Comparison of ENCODE assay signal across 23 cellular contexts in genomic region chr1:58165073-58165472, GRCh38.
DNase-seq lines count a peak whose midpoint lies in the region; ATAC-seq, FAIRE-seq and TF ChIP-seq lines count a peak whose summit lies in the region.
"Had no signal": no experiment of that assay in that cellular context is flagged by ENCODE, and none has a peak within 500 bp of the region (broad histone marks: within the 10 kb centered on the region; RNA-seq: fewer than 3 reads in every experiment).

No MANE protein-coding gene starts in this region.

- H3K4me3 ChIP-seq in GM12865 (ENCODE audit: low read depth, low read length) (no peak overlapping the region), H1 (ENCODE audit: extremely low read depth in 1 of 4, insufficient read depth in 2 of 4, low read depth in 3 of 4, low read length in 4 of 4) (no peak overlapping the region), pancreas (no peak overlapping the region)
- H3K4me3 ChIP-seq: K562, lung, Peyer's patch, sigmoid colon, SJSA1 had no signal

- no peak for TF ChIP-seq POLR2A in H1 (IDR thresholded peaks at IDR 0.05; ENCODE audit: control extremely low read depth in 1 of 2, low read depth in 2 of 2, low read length in 2 of 2)

- H3K9me3 ChIP-seq in H1 (ENCODE audit: insufficient read depth in 2 of 2, low read depth in 1 of 2, low read length in 1 of 2) (no peaks in the 10 kb centered on the region), pancreas (no peaks in the 10 kb centered on the region)
- H3K9me3 ChIP-seq: Peyer's patch, sigmoid colon, SJSA1 had no signal

- TF ChIP-seq EP300 in H1 (IDR thresholded peaks at IDR 0.05; ENCODE audit: borderline replicate concordance in 1 of 2, low read depth in 2 of 2, low read length in 2 of 2): no peak

- H4K5ac ChIP-seq in H1 (ENCODE audit: insufficient read length, low read depth, low read length): no peak overlapping the region

- FAIRE-seq in H1 (lab: Jason Lieb, UNC): no peak
- no peak for FAIRE-seq in pancreas (lab: Jason Lieb, UNC)
- FAIRE-seq: endometrium, K562 had no signal

- H3K14ac ChIP-seq in H1 (ENCODE audit: insufficient read length): no peak overlapping the region

- no peak overlapping the region for H3K4ac ChIP-seq in H1 (replicated peaks; ENCODE audit: insufficient read length, low read depth, low read length)

- TF ChIP-seq RAD21 in H1 (IDR thresholded peaks at IDR 0.05 in 1 of 2, conservative IDR thresholded peaks at IDR 0.05 in 1 of 2; ENCODE audit: low read depth in 2 of 2, low read length in 2 of 2): no peak

- no peak overlapping the region for H2AK5ac ChIP-seq in H1 (ENCODE audit: low read depth, low read length)

- POLR2A ChIA-PET in H1 (lab: Charles Lee; ENCODE audit: partially characterized antibody): no interaction called here

- no peak overlapping the region for H2AFZ ChIP-seq in H1 (ENCODE audit: low read length)

- H3K27ac ChIP-seq in H1 (ENCODE audit: low read depth, low read length) (no peak overlapping the region), pancreas (no peak overlapping the region)
- H3K27ac ChIP-seq: C4-2B, Peyer's patch, sigmoid colon, SJSA1 had no signal

- H3K4me1 Mint-ChIP-seq in Calu3 (ENCODE audit: low read depth, unreplicated experiment): peaks cover 8% of the 10 kb centered on the region
- H3K4me1 Mint-ChIP-seq: activated CD4-positive, alpha-beta T cell treated with anti-CD3 and anti-CD28 coated beads, Interleukin-2, amount 10 ng/mL, durations not matched to agents 24 days and 14 days had no signal

- H3K36me3 ChIP-seq in H1 (ENCODE audit: control insufficient read depth in 2 of 4, insufficient read depth in 4 of 4, low read length in 3 of 4): no peaks in the 10 kb centered on the region
- no peaks in the 10 kb centered on the region for H3K36me3 ChIP-seq in pancreas
- H3K36me3 ChIP-seq: Peyer's patch, sigmoid colon, SJSA1 had no signal

- no peak overlapping the region for H2BK5ac ChIP-seq in H1 (ENCODE audit: low read depth, low read length)

- H3K9me3 Mint-ChIP-seq in Calu3 (ENCODE audit: low read depth, unreplicated experiment): no peaks in the 10 kb centered on the region
- H3K9me3 Mint-ChIP-seq: activated CD4-positive, alpha-beta T cell treated with anti-CD3 and anti-CD28 coated beads, Interleukin-2, amount 10 ng/mL, durations not matched to agents 24 days and 14 days; activated T-helper 1 cell treated with anti-CD3 and anti-CD28 coated beads, Interleukin-12 subunit alpha, Interleukin-12 subunit beta, Interleukin-2, Interleukin-4 antibody, amounts not matched to agents 30 ng/mL and 10 ng/mL and 1 ng/mL, durations not matched to agents 14 hours and 24 hours and 36 hours had no signal

- no peak overlapping the region for H2BK12ac ChIP-seq in H1 (ENCODE audit: low read depth, low read length)

- H3K23me2 ChIP-seq in H1 (ENCODE audit: low read depth, low read length): no peaks in the 10 kb centered on the region

- H4K8ac ChIP-seq in H1 (ENCODE audit: extremely low read depth, insufficient read depth, low read length): no peak overlapping the region

- no peak overlapping the region for H2BK120ac ChIP-seq in H1 (replicated peaks; ENCODE audit: low read depth, low read length)

- H3K4me1 ChIP-seq in H1 (replicated peaks in 1 of 4; ENCODE audit: control insufficient read depth in 3 of 4, insufficient read depth in 4 of 4, low read length in 3 of 4) (peaks cover 0 to 5% (median 3%) of the 10 kb centered on the region in 4 experiments; a peak in 4 of 7 replicates), pancreas (no peaks in the 10 kb centered on the region)
- H3K4me1 ChIP-seq: Peyer's patch, SJSA1 had no signal

- H3K27ac Mint-ChIP-seq in Calu3 (ENCODE audit: unreplicated experiment): no peak overlapping the region
- H3K27ac Mint-ChIP-seq: activated CD4-positive, alpha-beta T cell treated with anti-CD3 and anti-CD28 coated beads, Interleukin-2, amount 10 ng/mL, durations not matched to agents 24 days and 14 days; activated naive CD4-positive, alpha-beta T cell treated with anti-CD3 and anti-CD28 coated beads, Interleukin-2, amount 50 U/mL, for 72 hours; activated T-helper 1 cell treated with anti-CD3 and anti-CD28 coated beads, Interleukin-12 subunit alpha, Interleukin-12 subunit beta, Interleukin-2, Interleukin-4 antibody, amounts not matched to agents 30 ng/mL and 10 ng/mL and 1 ng/mL, durations not matched to agents 14 hours and 24 hours and 36 hours; dendritic cell treated with granulocyte-macrophage colony-stimulating factor and Interleukin-4, amounts not matched to agents 40 ng/mL and 50 ng/mL, for 4 days had no signal

- H3K4me3 Mint-ChIP-seq in Calu3 (ENCODE audit: low read depth, unreplicated experiment): no peak overlapping the region
- H3K4me3 Mint-ChIP-seq: activated CD4-positive, alpha-beta T cell treated with anti-CD3 and anti-CD28 coated beads, Interleukin-2, amount 10 ng/mL, durations not matched to agents 24 days and 14 days; activated T-helper 1 cell treated with anti-CD3 and anti-CD28 coated beads, Interleukin-12 subunit alpha, Interleukin-12 subunit beta, Interleukin-2, Interleukin-4 antibody, amounts not matched to agents 30 ng/mL and 10 ng/mL and 1 ng/mL, durations not matched to agents 14 hours and 24 hours and 36 hours; dendritic cell treated with granulocyte-macrophage colony-stimulating factor and Interleukin-4, amounts not matched to agents 40 ng/mL and 50 ng/mL, for 4 days had no signal

- intact Hi-C loops in pancreas (cut with DNase I): no loop called here
- intact Hi-C loops in Calu3 (cut with micrococcal nuclease; ENCODE audit: unreplicated experiment): no loop called here

- H2BK15ac ChIP-seq in H1 (ENCODE audit: low read length): no peak overlapping the region

- no peaks in the 10 kb centered on the region for H3K36me3 Mint-ChIP-seq in Calu3 (ENCODE audit: insufficient read depth, unreplicated experiment)

- DNase-seq in GM12865 (ENCODE audit: low read depth): peak; percentile 12
- DNase-seq in H1 (ENCODE audit: low read depth in 1 of 2, low spot score in 2 of 2): no peak
- DNase-seq in pancreas: no peak
- no peak for DNase-seq in Calu3
- no peak for DNase-seq in NCI-H2227 treated with DMSO at 0.1 percent for 48 hours (lab: John Stamatoyannopoulos, UW)
- DNase-seq: activated CD4-positive, alpha-beta T cell treated with anti-CD3 and anti-CD28 coated beads, Interleukin-2, amount 10 ng/mL, durations not matched to agents 24 days and 14 days; aorta; NCI-H2081; NCI-H446; Peyer's patch; posterior cingulate gyrus; sigmoid colon; stimulated activated CD4-positive, alpha-beta T cell treated with anti-CD3 and anti-CD28 coated beads, Interleukin-15, amount 100 ng/mL, for 24 hours had no signal

- H3K79me2 ChIP-seq in H1 (ENCODE audit: control insufficient read depth in 1 of 2, insufficient read depth in 2 of 2, low read length in 2 of 2): no peaks in the 10 kb centered on the region

- H3K18ac ChIP-seq in H1 (ENCODE audit: extremely low read depth, low read length): no peak overlapping the region

- no TSS peak for BruUV-seq in Calu3 (replicated peaks; lab: Mats Ljungman, UMichigan)

- no peak overlapping the region for H3K9ac ChIP-seq in H1 (replicated peaks in 1 of 4; ENCODE audit: extremely low read depth in 1 of 4, low read depth in 3 of 4, low read length in 3 of 4)

- ATAC-seq in GM21360 (IDR thresholded peaks at IDR 0.05; ENCODE audit: unreplicated experiment): peak; percentile 64
- ATAC-seq in HG03103 (IDR thresholded peaks at IDR 0.05; ENCODE audit: low read depth, unreplicated experiment): peak; percentile 84
- no peak for ATAC-seq in pancreas
- ATAC-seq: activated naive CD4-positive, alpha-beta T cell treated with anti-CD3 and anti-CD28 coated beads, Interleukin-2, amount 50 U/mL, for 72 hours; K562 had no signal

- H3K4me2 ChIP-seq in H1 (ENCODE audit: insufficient read depth in 1 of 2, low read depth in 2 of 2, low read length in 2 of 2): no peak overlapping the region

- H2BK20ac ChIP-seq in H1 (ENCODE audit: low read length): no peak overlapping the region

- 95% methylated on average over 6 of the region's 6 CpGs; no CpG with 5 or more reads in 1 of the 2 experiments for WGBS in H1 (ENCODE audit: extremely low coverage in 1 of 2, insufficient coverage in 1 of 2, insufficient read length in 1 of 2, insufficient replicate concordance in 2 of 2, low coverage in 1 of 2, low lambda C conversion rate in 2 of 2, missing lambda C conversion rate in 1 of 2), 2 experiments
- WGBS in pancreas, 2 donors: 76 to 84% methylated on average over 6 of the region's 6 CpGs

- CTCF ChIA-PET in H1 (lab: Charles Lee; ENCODE audit: partially characterized antibody) (interaction anchor here (1.3 to 5.7 kb wide), 8 partner anchors 10 to 475 kb away, joined by 3 to 54 read pairs (median 4); partner anchors contain the start of gene OMA1), Calu3 (lab: Charles Lee) (no interaction called here)

- peaks cover 21% of the 10 kb centered on the region for H3K27me3 Mint-ChIP-seq in Calu3 (ENCODE audit: unreplicated experiment)
- H3K27me3 Mint-ChIP-seq: activated CD4-positive, alpha-beta T cell treated with anti-CD3 and anti-CD28 coated beads, Interleukin-2, amount 10 ng/mL, durations not matched to agents 24 days and 14 days had no signal

- H4K91ac ChIP-seq in H1 (replicated peaks; ENCODE audit: insufficient read length, low read length): peak overlapping the region; percentile 16

- H3K79me1 ChIP-seq in H1 (ENCODE audit: low read depth, low read length): no peaks in the 10 kb centered on the region

- H3K27me3 ChIP-seq in H1 (replicated peaks in 1 of 4; ENCODE audit: control insufficient read depth in 3 of 4, extremely low read depth in 1 of 4, insufficient read depth in 3 of 4, low read length in 3 of 4) (no peaks in the 10 kb centered on the region), pancreas (no peaks in the 10 kb centered on the region)
- H3K27me3 ChIP-seq: Peyer's patch, sigmoid colon, SJSA1 had no signal

- H3K23ac ChIP-seq in H1 (ENCODE audit: insufficient read length): no peak overlapping the region

- no peak overlapping the region for H3K56ac ChIP-seq in H1 (replicated peaks; ENCODE audit: insufficient read length, low read depth, low read length)

- TF ChIP-seq CTCF in GM12865 (IDR thresholded peaks at IDR 0.05; ENCODE audit: insufficient read depth, low read depth, low read length, missing control alignments) (no peak), H1 (IDR thresholded peaks at IDR 0.05; ENCODE audit: control extremely low read depth in 1 of 3, insufficient read depth in 1 of 3, low read depth in 1 of 3, low read length in 3 of 3) (no peak), pancreas (IDR thresholded peaks at IDR 0.05) (no peak), Calu3 (IDR thresholded peaks at IDR 0.05; ENCODE audit: unreplicated experiment) (no peak)

- no peaks in the 10 kb centered on the region for H4K20me1 ChIP-seq in H1 (replicated peaks in 1 of 2; ENCODE audit: control insufficient read depth in 1 of 2, insufficient read depth in 2 of 2, low read length in 2 of 2)

TF ChIP-seq in H1, 55 proteins besides CTCF, POLR2A, EP300 and RAD21 (continues in another document):
- TF ChIP-seq FOSL1 (IDR thresholded peaks at IDR 0.05; ENCODE audit: insufficient read depth, low read depth, low read length): no peak
- no peak for TF ChIP-seq KDM5A (IDR thresholded peaks at IDR 0.05; ENCODE audit: low read length)
- no peak for TF ChIP-seq JUN (IDR thresholded peaks at IDR 0.05; ENCODE audit: low read depth, low read length)
- TF ChIP-seq BACH1 (IDR thresholded peaks at IDR 0.05; ENCODE audit: low read length): no peak
- no peak for TF ChIP-seq POLR2AphosphoS5 (IDR thresholded peaks at IDR 0.05; ENCODE audit: low read depth, low read length)
- TF ChIP-seq JUND (IDR thresholded peaks at IDR 0.05; ENCODE audit: low read length): no peak

Comparison
In these comparisons a context has a peak if more than half of its experiments do, and no peak if none do; other contexts are left out.
1. ATAC-seq: peak in GM21360 (single experiment) and HG03103 (single experiment); none in pancreas (0 of 4).